Comparison of ENCODE assay signal across 21 cellular contexts in genomic region chr7:35260254-35260653, GRCh38. TPM values are rescaled to one million over a fixed set of nuclear protein-coding genes. Genes with fewer than 3 reads are reported as not detected.
"Had no signal": no experiment of that assay in that cellular context is flagged by ENCODE, and none has a peak within 500 bp of the region (broad histone marks: within the 10 kb centered on the region; RNA-seq: fewer than 3 reads in every experiment).

No MANE protein-coding gene starts in this region.

- H3K4me1 ChIP-seq: breast epithelium, gastrocnemius medialis, parathyroid adenoma had no signal

- H2AFZ ChIP-seq: parathyroid adenoma had no signal

- ATAC-seq: activated T-helper 17 cell treated with anti-CD3 and anti-CD28 coated beads, Interleukin-2, amount 50 U/mL, for 72 hours; effector memory CD8-positive, alpha-beta T cell; gastrocnemius medialis had no signal

- H3K9me3 ChIP-seq: breast epithelium, esophagus muscularis mucosa, gastrocnemius medialis had no signal

- H3K36me3 ChIP-seq: breast epithelium, esophagus muscularis mucosa, gastrocnemius medialis, spleen, upper lobe of left lung had no signal

- H3K27ac Mint-ChIP-seq: activated naive CD8-positive, alpha-beta T cell treated with anti-CD3 and anti-CD28 coated beads for 36 hours; activated T-helper 17 cell treated with anti-CD3 and anti-CD28 coated beads, Interleukin-2, amount 50 U/mL, for 72 hours; effector memory CD8-positive, alpha-beta T cell; immature natural killer cell; nephron had no signal

- H3K4me3 Mint-ChIP-seq: activated naive CD8-positive, alpha-beta T cell treated with anti-CD3 and anti-CD28 coated beads for 36 hours; activated T-helper 17 cell treated with anti-CD3 and anti-CD28 coated beads, Interleukin-2, amount 50 U/mL, for 72 hours; central memory CD8-positive, alpha-beta T cell; effector memory CD8-positive, alpha-beta T cell; immature natural killer cell had no signal

- H3K9me3 Mint-ChIP-seq: activated T-helper 17 cell treated with anti-CD3 and anti-CD28 coated beads, Interleukin-2, amount 50 U/mL, for 72 hours; central memory CD8-positive, alpha-beta T cell; effector memory CD8-positive, alpha-beta T cell; nephron had no signal

- H3K27ac ChIP-seq: breast epithelium, esophagus muscularis mucosa, gastrocnemius medialis, parathyroid adenoma, spleen, upper lobe of left lung had no signal

- DNase-seq: activated naive CD8-positive, alpha-beta T cell treated with anti-CD3 and anti-CD28 coated beads for 36 hours; activated T-cell treated with anti-CD3 and anti-CD28 coated beads, Interleukin-2, amount 50 U/mL, for 1 hour; amniotic stem cell; effector memory CD8-positive, alpha-beta T cell; gastrocnemius medialis; immature natural killer cell; left ventricle myocardium superior; nucleus accumbens; spleen; stimulated activated CD4-positive, alpha-beta T cell treated with anti-CD3 and anti-CD28 coated beads, Interleukin-4, amount 100 ng/mL, for 1 hour; stimulated activated naive CD4-positive, alpha-beta T cell treated with Interleukin-2 at 50 U/mL for 16 hours; T-helper 9 cell; upper lobe of left lung had no signal

- H3K4me1 Mint-ChIP-seq: activated T-helper 17 cell treated with anti-CD3 and anti-CD28 coated beads, Interleukin-2, amount 50 U/mL, for 72 hours; central memory CD8-positive, alpha-beta T cell; immature natural killer cell had no signal

- H3K9ac ChIP-seq: parathyroid adenoma had no signal

- H3K4me3 ChIP-seq: breast epithelium, esophagus muscularis mucosa, gastrocnemius medialis, spleen, upper lobe of left lung had no signal

- H3K79me2 ChIP-seq: parathyroid adenoma had no signal

RNA-seq across cellular contexts. Expression of gene TBX20, which starts 6.4 kb away (rescaled TPM):
- total RNA-seq: gastrocnemius medialis, myocyte, spleen had no signal
- polyA plus RNA-seq: immature natural killer cell, spleen, thymus had no signal
